Comparison of ENCODE assay signal across 13 cellular contexts in genomic region chr17:1735834-1736347, GRCh38. TPM values are rescaled to one million over a fixed set of nuclear protein-coding genes. Genes with fewer than 3 reads are reported as not detected.
DNase-seq lines count a peak whose midpoint lies in the region; ATAC-seq and TF ChIP-seq lines count a peak whose summit lies in the region.
"Had no signal": no experiment of that assay in that cellular context is flagged by ENCODE, and none has a peak within 500 bp of the region (broad histone marks: within the 10 kb centered on the region; RNA-seq: fewer than 3 reads in every experiment).

No MANE protein-coding gene starts in this region.

- no peak overlapping the region for H3K4me3 ChIP-seq in adrenal gland
- H3K4me3 ChIP-seq in liver (ENCODE audit: low read depth in 1 of 3, low read length in 3 of 3): peak overlapping the region; percentile 29 to 41 (median 41)
- H3K4me3 ChIP-seq in uterus: no peak overlapping the region
- H3K4me3 ChIP-seq: heart left ventricle had no signal

- H3K27me3 ChIP-seq in adrenal gland (no peaks in the 10 kb centered on the region), liver (ENCODE audit: control insufficient read depth in 4 of 4, insufficient read depth in 4 of 4, low read length in 3 of 4) (no peaks in the 10 kb centered on the region), uterus (no peaks in the 10 kb centered on the region)
- H3K27me3 ChIP-seq: heart left ventricle had no signal

- ATAC-seq in left cardiac atrium: no peak

- TF ChIP-seq POLR2A in adrenal gland (IDR thresholded peaks at IDR 0.05) (no peak), uterus (IDR thresholded peaks at IDR 0.05) (no peak)

- H3K9me3 ChIP-seq in adrenal gland (replicated peaks in 1 of 3) (no peaks in the 10 kb centered on the region), liver (ENCODE audit: control insufficient read depth in 4 of 4, low read length in 3 of 4) (no peaks in the 10 kb centered on the region), uterus (no peaks in the 10 kb centered on the region)
- H3K9me3 ChIP-seq: heart left ventricle had no signal

- intact Hi-C loops in left cardiac atrium (cut with DNase I) (no loop called here), cardiac septum (cut with DNase I) (no loop called here), adrenal gland (cut with DNase I) (loop anchor here (10.0 kb wide), 2 partner anchors 109 to 129 kb away; no protein-coding TSS in a partner anchor), uterus (cut with DNase I; ENCODE audit: low total_unique reads) (no loop called here)

- TF ChIP-seq CTCF in adrenal gland (IDR thresholded peaks at IDR 0.05): no peak
- TF ChIP-seq CTCF in liver (IDR thresholded peaks at IDR 0.05; ENCODE audit: low read depth, low read length, missing input control): no peak
- TF ChIP-seq CTCF in uterus (IDR thresholded peaks at IDR 0.05): no peak

- 84 to 89% (median 86%) methylated on average over 1 to 17 of the region's 17 CpGs; no CpG with 5 or more reads in 1 of the 4 donors for WGBS in adrenal gland, 4 donors
- 45% methylated on average over 17 of the region's 17 CpGs for WGBS in liver

- DNase-seq in left cardiac atrium (peak; percentile 23), cardiac septum (ENCODE audit: low spot score) (no peak), adrenal gland (no peak), uterus (no peak), HT-29 (ENCODE audit: low spot score) (no peak), NCI-H2107 (lab: John Stamatoyannopoulos, UW) (no peak)
- no peak for DNase-seq in activated CD8-positive, alpha-beta memory T cell treated with anti-CD3 and anti-CD28 coated beads, Interleukin-2, amount 50 U/mL, for 4 hours
- DNase-seq: NCI-H1436, NCI-H2227 treated with DMSO at 0.1 percent for 48 hours, T1000 had no signal

- peak overlapping the region; percentile 26 to 39 for H3K9ac ChIP-seq in liver (ENCODE audit: low read depth in 1 of 2, low read length in 2 of 2)

- no peak for TF ChIP-seq RAD21 in liver (IDR thresholded peaks at IDR 0.05)

- peaks cover 0 to 16% of the 10 kb centered on the region in 2 donors for H3K36me3 ChIP-seq in adrenal gland (replicated peaks in 1 of 2)
- H3K36me3 ChIP-seq in liver (ENCODE audit: control insufficient read depth in 4 of 4, insufficient read depth in 3 of 4, low read depth in 1 of 4, low read length in 3 of 4): peaks cover 0 to 11% (median 8%) of the 10 kb centered on the region in 4 donors
- no peaks in the 10 kb centered on the region for H3K36me3 ChIP-seq in uterus

- H3K4me1 ChIP-seq in adrenal gland (replicated peaks in 1 of 2) (peaks cover 20 to 22% of the 10 kb centered on the region in 2 donors), liver (ENCODE audit: control insufficient read depth in 4 of 4, insufficient read depth in 4 of 4, low read length in 3 of 4) (peaks cover 8 to 35% (median 27%) of the 10 kb centered on the region in 4 donors), uterus (peaks cover 11 to 12% of the 10 kb centered on the region in 2 donors)

- H3K27ac ChIP-seq in adrenal gland (peak overlapping the region in 3 of 5 donors; percentile 36 to 83 (median 79)), liver (ENCODE audit: low read depth in 1 of 2, low read length in 2 of 2) (peak overlapping the region; percentile 87 to 96), uterus (peak overlapping the region; percentile 72 to 76)

TF ChIP-seq in liver, 16 proteins besides CTCF, POLR2A, EP300 and RAD21:
- TF ChIP-seq HNF4A (conservative IDR thresholded peaks at IDR 0.05): peak in 1 of 2 donors; percentile 35
- TF ChIP-seq HNF4G (IDR thresholded peaks at IDR 0.05): no peak

RNA-seq across cellular contexts. Expression of gene SERPINF2, which starts 6.8 kb away (rescaled TPM):
- total RNA-seq in left cardiac atrium: 1 to 10 TPM; 4.2 to 4.9 TPM
- total RNA-seq in cardiac septum: 1.2 TPM
- 1 to 10 TPM; 1.3 to 3.7 (median 2.4) TPM for total RNA-seq in adrenal gland
- polyA plus RNA-seq in adrenal gland: 1 to 10 TPM in 2 of 3 donors, under 1 TPM in 1; 0.59 to 6.4 (median 5.2) TPM
- 100 to 1,000 TPM; 582 to 768 TPM for total RNA-seq in liver
- polyA plus RNA-seq in liver: 1,000 to 10,000 TPM in 1 of 2 donors, 100 to 1,000 TPM in 1; 477 to 1,248 TPM
- 10 to 100 TPM in 2 of 4 donors, 1 to 10 TPM in 1, under 1 TPM in 1; 0.83 to 21.5 (median 10.0) TPM for total RNA-seq in uterus
- 9.8 and 10.9 TPM in 2 replicates for total RNA-seq in HT-29 (2014; rRNA removed; shearing (Covaris generic))
- total RNA-seq: pulmonary artery endothelial cell had no signal

RNA-seq across cellular contexts. Expression of gene WDR81, which starts 11.4 kb away (rescaled TPM):
- total RNA-seq in left cardiac atrium (10 to 100 TPM; 15.4 to 16.1 TPM), cardiac septum (7.2 TPM), adrenal gland (10 to 100 TPM; 28.0 to 88.8 (median 44.6) TPM), liver (10 to 100 TPM; 39.2 to 41.8 TPM), uterus (10 to 100 TPM; 23.6 to 40.7 (median 29.9) TPM)
- polyA plus RNA-seq in adrenal gland (10 to 100 TPM in 2 of 3 donors, 1 to 10 TPM in 1; 4.9 to 52.3 (median 20.2) TPM), liver (10 to 100 TPM; 12.3 to 26.8 TPM)
- 35.8 and 39.2 TPM in 2 replicates for total RNA-seq in HT-29 (2014; rRNA removed; shearing (Covaris generic))

RNA-seq across cellular contexts. Expression of gene TLCD2, which starts 25.7 kb away (rescaled TPM):
- total RNA-seq in left cardiac atrium: 1 to 10 TPM; 3.7 to 6.0 TPM
- 2.6 TPM for total RNA-seq in cardiac septum
- 10 to 100 TPM in 5 of 8 donors, 1 to 10 TPM in 3; 6.8 to 48.7 (median 11.4) TPM for total RNA-seq in adrenal gland
- polyA plus RNA-seq in adrenal gland: 10 to 100 TPM in 1 of 3 donors, 1 to 10 TPM in 2; 4.3 to 58.8 (median 7.2) TPM
- 1 to 10 TPM; 1.2 to 7.3 TPM for total RNA-seq in liver
- polyA plus RNA-seq in liver: 1 to 10 TPM; 2.6 to 4.3 TPM
- total RNA-seq in uterus: 1 to 10 TPM in 3 of 4 donors, under 1 TPM in 1; 0.88 to 8.0 (median 5.4) TPM
- total RNA-seq in HT-29 (2014; rRNA removed; shearing (Covaris generic)): 0.56 and 0.97 TPM in 2 replicates

RNA-seq across cellular contexts. Expression of gene SERPINF1, which starts 26.0 kb away (rescaled TPM):
- total RNA-seq in left cardiac atrium: 100 to 1,000 TPM; 252 to 407 TPM
- 163 TPM for total RNA-seq in cardiac septum
- total RNA-seq in adrenal gland: 100 to 1,000 TPM in 5 of 8 donors, 10 to 100 TPM in 3; 72.8 to 290 (median 120) TPM
- polyA plus RNA-seq in adrenal gland: 100 to 1,000 TPM in 2 of 3 donors, 10 to 100 TPM in 1; 70.4 to 310 (median 121) TPM
- total RNA-seq in liver: 1,000 to 10,000 TPM in 1 of 2 donors, 100 to 1,000 TPM in 1; 319 to 1,105 TPM
- 100 to 1,000 TPM; 742 to 798 TPM for polyA plus RNA-seq in liver
- 100 to 1,000 TPM; 217 to 567 (median 435) TPM for total RNA-seq in uterus
- total RNA-seq in HT-29 (2014; rRNA removed; shearing (Covaris generic)): 1.1 and 5.0 TPM in 2 replicates

RNA-seq across cellular contexts. Expression of gene PRPF8, which starts 51.2 kb away (rescaled TPM):
- 100 to 1,000 TPM; 136 to 181 TPM for total RNA-seq in left cardiac atrium
- 162 TPM for total RNA-seq in cardiac septum
- total RNA-seq in adrenal gland: 100 to 1,000 TPM; 179 to 748 (median 254) TPM
- polyA plus RNA-seq in adrenal gland: 100 to 1,000 TPM; 107 to 439 (median 155) TPM
- total RNA-seq in liver: 100 to 1,000 TPM; 103 to 110 TPM
- polyA plus RNA-seq in liver: 10 to 100 TPM; 50.2 to 61.1 TPM
- total RNA-seq in uterus: 100 to 1,000 TPM; 123 to 413 (median 243) TPM
- 92.7 and 92.8 TPM in 2 replicates for total RNA-seq in HT-29 (2014; rRNA removed; shearing (Covaris generic))

Comparison
In these comparisons a context has a peak if more than half of its experiments do, and no peak if none do; other contexts are left out.
1. H3K4me3 ChIP-seq: peak in liver (3 of 3); none in adrenal gland (0 of 4) and uterus (0 of 2).
2. RNA of gene SERPINF2, which starts 6.8 kb away (total RNA-seq): 582 to 768 TPM in liver; 0.83 to 21.5 TPM in uterus, 9.8 to 10.9 TPM in HT-29, 4.2 to 4.9 TPM in left cardiac atrium, 1.3 to 3.7 TPM in adrenal gland and 1.2 TPM in cardiac septum (single experiment); every median in the first group is over 10 times any median in the second.
3. intact Hi-C loops: an anchor here in adrenal gland (10.0 kb wide); none called in left cardiac atrium, cardiac septum and uterus.
4. Peak in every context shown above with its lines, with median percentiles within 50 percentile points of each other: H3K27ac ChIP-seq.